ENCODE assay signal across 12 cellular contexts in the genomic region with DNA sequence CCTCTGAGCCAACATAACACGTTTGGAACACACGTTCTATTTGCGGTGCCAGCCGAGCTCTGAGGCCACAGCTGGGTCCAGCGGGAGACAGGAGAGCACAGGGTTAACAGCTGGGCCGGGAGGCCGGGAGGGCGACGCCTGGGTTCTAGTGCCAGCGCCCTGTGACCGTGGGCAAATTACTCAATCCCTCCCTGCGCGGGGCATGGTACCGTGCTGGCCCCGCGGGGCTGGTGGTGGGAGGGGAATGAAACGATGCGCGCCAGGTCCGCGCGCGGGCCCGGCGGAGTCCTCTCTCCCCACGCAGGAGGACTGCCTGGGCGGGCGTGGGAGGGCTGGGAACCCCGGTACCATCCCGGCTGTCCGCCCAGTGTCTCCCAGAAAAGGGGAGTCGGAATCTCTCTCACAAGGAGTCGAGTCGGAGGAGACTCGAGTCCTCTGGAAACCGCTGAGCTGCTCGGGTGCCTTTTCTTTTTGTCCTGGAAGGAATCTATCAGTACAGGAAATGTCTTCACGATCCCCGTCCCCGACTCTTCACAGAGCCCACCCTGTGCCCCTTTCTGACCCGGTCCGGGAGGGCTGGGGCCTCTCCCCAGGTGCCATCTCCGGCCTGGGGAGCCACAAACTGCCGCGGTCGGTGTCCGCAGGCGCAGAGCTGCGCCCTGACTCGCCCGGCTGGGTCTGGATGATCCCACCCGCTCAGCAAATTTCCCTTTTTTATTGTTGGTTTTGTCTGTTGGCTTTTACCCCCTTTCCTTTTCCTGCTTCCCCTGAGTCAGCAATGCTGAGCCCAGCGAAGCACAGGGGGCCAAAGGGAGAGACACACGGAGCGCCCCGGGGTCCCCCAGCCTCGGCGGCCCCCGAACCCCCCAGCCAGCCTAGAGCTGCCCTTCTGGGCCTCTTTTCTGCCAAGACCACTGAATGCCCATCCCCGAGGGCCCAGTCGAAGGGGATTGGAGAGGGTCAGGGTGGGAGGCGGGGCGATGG. TPM values are rescaled to one million over a fixed set of nuclear protein-coding genes. Genes with fewer than 3 reads are reported as not detected.
A peak's percentile ranks its signal among the peaks of the same experiment; 100 is the strongest.
DNase-seq lines count a peak whose midpoint lies in the region; ATAC-seq, FAIRE-seq and TF ChIP-seq lines count a peak whose summit lies in the region.
"Had no signal": no experiment of that assay in that cellular context is flagged by ENCODE, and none has a peak within 500 bp of the region (broad histone marks: within the 10 kb centered on the region; RNA-seq: fewer than 3 reads in every experiment).

No MANE protein-coding gene starts in this region.

- H3K9me3 Mint-ChIP-seq in CD8-positive, alpha-beta memory T cell, result no peaks in the 10 kb centered on the region

- peaks cover 3% of the 10 kb centered on the region for H3K79me1 ChIP-seq in trophoblast cell (ENCODE audit: low read length)

- no peaks in the 10 kb centered on the region for H3K36me3 ChIP-seq in CD8-positive, alpha-beta memory T cell (ENCODE audit: insufficient read depth, low read length)
- H3K36me3 ChIP-seq in bronchial epithelial cell (ENCODE audit: control insufficient read depth, insufficient read depth, low read length) (no peaks in the 10 kb centered on the region), trophoblast cell (ENCODE audit: control insufficient read depth in 1 of 2, insufficient read depth in 2 of 2, low read length in 2 of 2) (no peaks in the 10 kb centered on the region)
- H3K36me3 ChIP-seq: gastroesophageal sphincter had no signal

- H3K79me2 ChIP-seq in trophoblast cell (ENCODE audit: control insufficient read depth, insufficient read depth, low read length, poor library complexity), result no peaks in the 10 kb centered on the region

- H3K27ac Mint-ChIP-seq in CD8-positive, alpha-beta memory T cell, result peak overlapping the region in 1 of 8 donors; percentile 88

- H3K27ac ChIP-seq in CD8-positive, alpha-beta memory T cell (ENCODE audit: low read depth, low read length), result no peak overlapping the region
- H3K27ac ChIP-seq in trophoblast cell (ENCODE audit: low read depth, low read length), result no peak overlapping the region
- H3K27ac ChIP-seq: gastroesophageal sphincter had no signal

- H3K27me3 Mint-ChIP-seq in CD8-positive, alpha-beta memory T cell, result peaks cover 23 to 47% of the 10 kb centered on the region in 2 donors

- peaks cover 0 to 12% (median 2%) of the 10 kb centered on the region in 3 donors for H3K4me1 Mint-ChIP-seq in CD8-positive, alpha-beta memory T cell

- no peak overlapping the region for H2AFZ ChIP-seq in trophoblast cell (ENCODE audit: insufficient read depth, low read length, poor library complexity)

- H3K14ac ChIP-seq in trophoblast cell (ENCODE audit: low read length), result no peak overlapping the region

- peaks cover 0 to 4% (median 0%) of the 10 kb centered on the region in 3 donors for H3K36me3 Mint-ChIP-seq in CD8-positive, alpha-beta memory T cell

- no peak for DNase-seq in CD8-positive, alpha-beta memory T cell
- DNase-seq in bronchial epithelial cell (ENCODE audit: low read depth) (no peak), iPS-NIHi11 (ENCODE audit: low spot score) (peak; percentile 49), sciatic nerve (ENCODE audit: low spot score) (no peak), trophoblast cell (no peak), D721Med (ENCODE audit: insufficient read length, low spot score) (no peak)
- DNase-seq: NCI-H2171 treated with DMSO at 0.1 percent for 48 hours, nephron progenitor cell had no signal

- H3K4me2 ChIP-seq in trophoblast cell (ENCODE audit: low read length), result no peak overlapping the region

- ATAC-seq in sciatic nerve, result peak; percentile 43
- ATAC-seq in GM18520 (IDR thresholded peaks at IDR 0.05; ENCODE audit: unreplicated experiment), result no peak
- no peak for ATAC-seq in HG02623 (IDR thresholded peaks at IDR 0.05; ENCODE audit: unreplicated experiment)
- ATAC-seq: gastroesophageal sphincter had no signal

- H4K91ac ChIP-seq in trophoblast cell (ENCODE audit: low read depth, low read length), result no peak overlapping the region

- H2BK12ac ChIP-seq in trophoblast cell (ENCODE audit: low read length), result no peak overlapping the region

- no peak overlapping the region for H3K23ac ChIP-seq in trophoblast cell (ENCODE audit: low read length)

- no peaks in the 10 kb centered on the region for H3K9me3 ChIP-seq in CD8-positive, alpha-beta memory T cell (ENCODE audit: low read length)
- H3K9me3 ChIP-seq in trophoblast cell (ENCODE audit: insufficient read depth, low read depth, low read length), result peaks cover 4% of the 10 kb centered on the region
- H3K9me3 ChIP-seq: gastroesophageal sphincter had no signal

- no peak overlapping the region for H2BK120ac ChIP-seq in trophoblast cell (ENCODE audit: insufficient read depth, low read length, poor library complexity)

- no peak overlapping the region for H4K12ac ChIP-seq in trophoblast cell (ENCODE audit: low read depth, low read length)

- no CpG with 5 or more reads among the region's 63 CpGs for WGBS in trophoblast cell (ENCODE audit: extremely low coverage, insufficient coverage, insufficient read length)

- intact Hi-C loops in sciatic nerve (cut with DNase I), result no loop called here

- no peak overlapping the region for H4K8ac ChIP-seq in trophoblast cell (ENCODE audit: low read depth, low read length)

- no peak overlapping the region for H2BK5ac ChIP-seq in trophoblast cell (ENCODE audit: low read depth, low read length, poor library complexity)

- CTCF ChIA-PET in CD8-positive, alpha-beta memory T cell (lab: Charles Lee), result no interaction called here

- peak overlapping the region in 4 of 7 donors; percentile 40 to 62 (median 53) for H3K4me3 Mint-ChIP-seq in CD8-positive, alpha-beta memory T cell
- H3K4me3 Mint-ChIP-seq: nephron progenitor cell had no signal

- TF ChIP-seq CTCF in bronchial epithelial cell (IDR thresholded peaks at IDR 0.05; ENCODE audit: insufficient read depth, low read length, severe bottlenecking) (no peak), D721Med (IDR thresholded peaks at IDR 0.05; ENCODE audit: insufficient read depth, missing control alignments) (no peak)

- POLR2A ChIA-PET in CD8-positive, alpha-beta memory T cell (lab: Charles Lee), result no interaction called here

- H3K4me3 ChIP-seq in CD8-positive, alpha-beta memory T cell (ENCODE audit: low read length), result no peak overlapping the region
- H3K4me3 ChIP-seq in bronchial epithelial cell (ENCODE audit: low read depth, low read length), result peak overlapping the region; percentile 15
- H3K4me3 ChIP-seq in trophoblast cell (ENCODE audit: low read depth, low read length), result no peak overlapping the region

- peaks cover 1% of the 10 kb centered on the region for H3K27me3 ChIP-seq in CD8-positive, alpha-beta memory T cell (ENCODE audit: insufficient read depth, low read length, poor library complexity, severe bottlenecking)
- H3K27me3 ChIP-seq in bronchial epithelial cell (ENCODE audit: control insufficient read depth, insufficient read depth, low read length) (no peaks in the 10 kb centered on the region), trophoblast cell (ENCODE audit: insufficient read depth, low read length) (no peaks in the 10 kb centered on the region)

- no peak for FAIRE-seq in bronchial epithelial cell (lab: Jason Lieb, UNC)
- no peak for FAIRE-seq in D721Med (lab: Jason Lieb, UNC)
- FAIRE-seq: GM12892 had no signal

- no peaks in the 10 kb centered on the region for H3K4me1 ChIP-seq in CD8-positive, alpha-beta memory T cell (ENCODE audit: insufficient read depth, low read length)
- H3K4me1 ChIP-seq in trophoblast cell (ENCODE audit: control insufficient read depth in 1 of 2, insufficient read depth in 2 of 2, low read length in 2 of 2), result peaks cover 7 to 9% of the 10 kb centered on the region in 2 experiments

- H3K4ac ChIP-seq in trophoblast cell (ENCODE audit: low read depth, low read length), result no peak overlapping the region

- H3K9ac ChIP-seq in trophoblast cell (ENCODE audit: low read length), result no peak overlapping the region

- no peak overlapping the region for H3K18ac ChIP-seq in trophoblast cell (ENCODE audit: low read length)

- no peak overlapping the region for H2AK5ac ChIP-seq in trophoblast cell (ENCODE audit: low read length)

RNA-seq across cellular contexts. Expression of gene LEP, which starts 30.7 kb away (rescaled TPM):
- total RNA-seq in CD8-positive, alpha-beta memory T cell, result not detected
- not detected for polyA plus RNA-seq in CD8-positive, alpha-beta memory T cell
- total RNA-seq in bronchial epithelial cell, result under 0.01 TPM in 2 replicates
- 7.2 TPM for total RNA-seq in sciatic nerve
- 0.24 and 0.25 TPM in 2 replicates for polyA plus RNA-seq in trophoblast cell (2013)
